ENCODE assay signal across 8 cellular contexts in genomic region chr9:15231788-15232635, GRCh38.
DNase-seq lines count a peak whose midpoint lies in the region; ATAC-seq, FAIRE-seq and TF ChIP-seq lines count a peak whose summit lies in the region.

No MANE protein-coding gene starts in this region.

- H3K36me3 ChIP-seq in GM23248 (ENCODE audit: low read depth) (no peaks in the 10 kb centered on the region), bronchial epithelial cell (ENCODE audit: control insufficient read depth, insufficient read depth, low read length) (no peaks in the 10 kb centered on the region), osteoblast (ENCODE audit: insufficient read depth, low read length) (no peaks in the 10 kb centered on the region), vagina (no peaks in the 10 kb centered on the region)

- no peak for TF ChIP-seq POLR2A in vagina (IDR thresholded peaks at IDR 0.05)

- no peaks in the 10 kb centered on the region for H3K27me3 ChIP-seq in GM23248 (replicated peaks; ENCODE audit: insufficient read depth)
- H3K27me3 ChIP-seq in bronchial epithelial cell (ENCODE audit: control insufficient read depth, insufficient read depth, low read length), result no peaks in the 10 kb centered on the region
- no peaks in the 10 kb centered on the region for H3K27me3 ChIP-seq in osteoblast (ENCODE audit: insufficient read depth, low read length)
- H3K27me3 ChIP-seq in vagina, result no peaks in the 10 kb centered on the region

- H3K4me3 ChIP-seq in GM23248, result no peak overlapping the region
- H3K4me3 ChIP-seq in bronchial epithelial cell (ENCODE audit: low read depth, low read length), result no peak overlapping the region
- H3K4me3 ChIP-seq in osteoblast (ENCODE audit: insufficient read depth, low read length), result no peak overlapping the region
- H3K4me3 ChIP-seq in vagina, result no peak overlapping the region

- no peak for ATAC-seq in GM19395 (IDR thresholded peaks at IDR 0.05; ENCODE audit: unreplicated experiment)

- H3K4me2 ChIP-seq in GM23248 (ENCODE audit: unreplicated experiment) (no peak overlapping the region), osteoblast (ENCODE audit: insufficient read depth, low read length) (no peak overlapping the region)

- H3F3A ChIP-seq in GM23248 (ENCODE audit: insufficient read depth), result no peaks in the 10 kb centered on the region

- DNase-seq in GDM1 (lab: John Stamatoyannopoulos, UW) (peak; percentile 4), GM23248 (peak; percentile 64), NCI-H526 treated with DMSO at 0.1 percent for 48 hours (lab: John Stamatoyannopoulos, UW) (peak; percentile 42), bronchial epithelial cell (ENCODE audit: low read depth) (no peak), osteoblast (ENCODE audit: insufficient read length, low spot score, missing footprints) (peak; percentile 81), vagina (ENCODE audit: extremely low spot score in 2 of 2) (no peak)
- no peak for DNase-seq in activated CD8-positive, alpha-beta memory T cell treated with anti-CD3 and anti-CD28 coated beads, Interleukin-2, amount 50 U/mL, for 4 hours

- H3K9me3 ChIP-seq in GM23248 (ENCODE audit: low read depth) (no peaks in the 10 kb centered on the region), osteoblast (ENCODE audit: low read depth, low read length) (no peaks in the 10 kb centered on the region), vagina (no peaks in the 10 kb centered on the region)

- H3K9me2 ChIP-seq in GM23248 (ENCODE audit: insufficient read depth), result no peaks in the 10 kb centered on the region

- no peak for FAIRE-seq in bronchial epithelial cell (lab: Jason Lieb, UNC)

- in situ Hi-C loops in GM23248 (cut with MboI), result no loop called here

- H3K27ac ChIP-seq in GM23248, result no peak overlapping the region
- H3K27ac ChIP-seq in osteoblast (ENCODE audit: low read depth, low read length), result no peak overlapping the region
- H3K27ac ChIP-seq in vagina, result no peak overlapping the region

- TF ChIP-seq CTCF in bronchial epithelial cell (IDR thresholded peaks at IDR 0.05; ENCODE audit: insufficient read depth, low read length, severe bottlenecking) (peak; percentile 56), osteoblast (IDR thresholded peaks at IDR 0.05; ENCODE audit: extremely low read depth, low read depth, low read length) (peak; percentile 73), vagina (IDR thresholded peaks at IDR 0.05) (no peak)

- H2AFZ ChIP-seq in GM23248, result no peak overlapping the region
- H2AFZ ChIP-seq in osteoblast (ENCODE audit: low read length), result no peak overlapping the region

- H3K4me1 ChIP-seq in GM23248 (ENCODE audit: insufficient read depth) (no peaks in the 10 kb centered on the region), osteoblast (ENCODE audit: insufficient read depth, low read length) (peaks cover 2% of the 10 kb centered on the region), vagina (no peaks in the 10 kb centered on the region)

- intact Hi-C loops in vagina (cut with DNase I), result no loop called here

- H4K20me1 ChIP-seq in GM23248 (ENCODE audit: insufficient read depth), result no peaks in the 10 kb centered on the region
- no peaks in the 10 kb centered on the region for H4K20me1 ChIP-seq in osteoblast (ENCODE audit: insufficient read depth, low read length)

- WGBS in GM23248 (ENCODE audit: low coverage in 1 of 2, low lambda C conversion rate in 2 of 2, missing lambda C conversion rate in 2 of 2), 2 experiments, result 44 to 50% methylated on average over 13 of the region's 13 CpGs

- no peak overlapping the region for H3K9ac ChIP-seq in GM23248

- H3K79me2 ChIP-seq in GM23248 (ENCODE audit: insufficient read depth) (peaks cover 25% of the 10 kb centered on the region), osteoblast (ENCODE audit: insufficient read depth, low read length) (peaks cover 11% of the 10 kb centered on the region)

Comparison
In these comparisons a context has a peak if more than half of its experiments do, and no peak if none do; other contexts are left out.
1. DNase-seq: peak in GDM1 (single experiment), GM23248 (single experiment), NCI-H526 treated with DMSO at 0.1 percent for 48 hours (single experiment) and osteoblast (single experiment); none in bronchial epithelial cell (single experiment), activated CD8-positive, alpha-beta memory T cell treated with anti-CD3 and anti-CD28 coated beads, Interleukin-2, amount 50 U/mL, for 4 hours (single experiment) and vagina (0 of 2).
2. CTCF ChIP-seq: peak in bronchial epithelial cell (single experiment) and osteoblast (single experiment); none in vagina (0 of 3).